In genomic region chr3:22612927-22613326, GRCh38 we compare ENCODE assay signal across 1 cellular context.
TF ChIP-seq lines count a peak whose summit lies in the region.

No MANE protein-coding gene starts in this region.

TF ChIP-seq in HepG2, 621 proteins besides CTCF, POLR2A, EP300 and RAD21 (continued from another document):
- TF ChIP-seq ZBTB40 (IDR thresholded peaks at IDR 0.05) (no peak), ZBTB40 (CRISPR knock-in tag; IDR thresholded peaks at IDR 0.05) (no peak), ZBTB14 (CRISPR knock-in tag; IDR thresholded peaks at IDR 0.05) (no peak), TBX2 (CRISPR knock-in tag; IDR thresholded peaks at IDR 0.05; ENCODE audit: borderline replicate concordance) (peak; percentile 27; the same call in 1 of the 2 replicates), TCF7 (IDR thresholded peaks at IDR 0.05; ENCODE audit: low read depth) (no peak), SOX5 (CRISPR knock-in tag; IDR thresholded peaks at IDR 0.05; ENCODE audit: borderline replicate concordance) (peak; percentile 39; the same call in 1 of the 2 replicates), HMG20A (CRISPR knock-in tag; IDR thresholded peaks at IDR 0.05; ENCODE audit: borderline replicate concordance) (peak; percentile 55; the same call in 1 of the 2 replicates), SALL1 (CRISPR knock-in tag; IDR thresholded peaks at IDR 0.05) (peak; percentile 29; the same call in 1 of the 2 replicates), FOSL2 (CRISPR knock-in tag; IDR thresholded peaks at IDR 0.05) (0 out of 2 replicates have a peak, but pooled peaks have one; percentile 37), FOXA1 (IDR thresholded peaks at IDR 0.05) (no peak), FOXA1 (CRISPR knock-in tag; IDR thresholded peaks at IDR 0.05) (0 out of 2 replicates have a peak, but pooled peaks have one; percentile 4), MYPOP (CRISPR knock-in tag; IDR thresholded peaks at IDR 0.05) (no peak), LBX2 (CRISPR knock-in tag; IDR thresholded peaks at IDR 0.05; ENCODE audit: borderline replicate concordance) (no peak), RARG (CRISPR knock-in tag; IDR thresholded peaks at IDR 0.05; ENCODE audit: low read depth) (no peak), SYNCRIP (IDR thresholded peaks at IDR 0.05; ENCODE audit: insufficient read depth, low read depth, low read length) (no peak), KDM5A (IDR thresholded peaks at IDR 0.05; ENCODE audit: borderline replicate concordance, low read length) (no peak), CEBPG (CRISPR knock-in tag; IDR thresholded peaks at IDR 0.05) (peak; percentile 59; the same call in 1 of the 2 replicates), ZMYM4 (CRISPR knock-in tag; IDR thresholded peaks at IDR 0.05) (peak; percentile 25; the same call in 1 of the 2 replicates), PAXIP1 (CRISPR knock-in tag; conservative IDR thresholded peaks at IDR 0.05) (peak; percentile 42; the same call in 1 of the 2 replicates), ZNF850 (CRISPR knock-in tag; conservative IDR thresholded peaks at IDR 0.05) (no peak), ZNF207 (IDR thresholded peaks at IDR 0.05; ENCODE audit: borderline replicate concordance) (no peak), SOX13 (IDR thresholded peaks at IDR 0.05) (no peak), SOX13 (CRISPR knock-in tag; conservative IDR thresholded peaks at IDR 0.05 in 1 of 2, IDR thresholded peaks at IDR 0.05 in 1 of 2) (peak in 1 of 2 experiments; percentile 55; a peak in 2 of 4 replicates), ZNF761 (CRISPR knock-in tag; conservative IDR thresholded peaks at IDR 0.05) (no peak), ZNF841 (CRISPR knock-in tag; IDR thresholded peaks at IDR 0.05; ENCODE audit: borderline replicate concordance) (no peak), FOXA3 (CRISPR knock-in tag; IDR thresholded peaks at IDR 0.05) (peak; percentile 10; the same call in 1 of the 2 replicates), SOX6 (IDR thresholded peaks at IDR 0.05) (no peak), SOX6 (CRISPR knock-in tag; IDR thresholded peaks at IDR 0.05) (0 out of 2 replicates have a peak, but pooled peaks have one; percentile 23), ZBTB33 (CRISPR knock-in tag; IDR thresholded peaks at IDR 0.05) (no peak), GATAD2A (CRISPR knock-in tag; IDR thresholded peaks at IDR 0.05) (peak; percentile 54), IRX3 (CRISPR knock-in tag; IDR thresholded peaks at IDR 0.05; ENCODE audit: borderline replicate concordance, low read depth) (no peak), ARID5B (CRISPR knock-in tag; IDR thresholded peaks at IDR 0.05) (peak; percentile 51)
